In genomic region chr20:32205502-32206382, GRCh38 we compare ENCODE assay signal across 8 cellular contexts. TPM values are rescaled to one million over a fixed set of nuclear protein-coding genes. Genes with fewer than 3 reads are reported as not detected.
A peak's percentile ranks its signal among the peaks of the same experiment; 100 is the strongest.
DNase-seq lines count a peak whose midpoint lies in the region; ATAC-seq and TF ChIP-seq lines count a peak whose summit lies in the region.

No MANE protein-coding gene starts in this region.

- H3K36me3 ChIP-seq in Caco-2 (ENCODE audit: control insufficient read depth, insufficient read depth, low read length), result peaks cover 9% of the 10 kb centered on the region; the same call in 1 of the 2 replicates
- H3K36me3 ChIP-seq in ectodermal cell (ENCODE audit: control insufficient read depth, insufficient read depth, low read length), result peaks cover 11% of the 10 kb centered on the region
- no peaks in the 10 kb centered on the region for H3K36me3 ChIP-seq in neural cell (ENCODE audit: insufficient read depth, low read length)

- 64 to 79% methylated on average over 4 to 6 of the region's 6 CpGs for WGBS in ectodermal cell, 2 experiments

- peaks cover 77% of the 10 kb centered on the region for H3K79me2 ChIP-seq in neural cell (replicated peaks; ENCODE audit: insufficient read depth, low read length)

- H3K27ac Mint-ChIP-seq in Caco-2 (ENCODE audit: unreplicated experiment), result peak overlapping the region; percentile 89

- DNase-seq in Caco-2 (no peak), NOMO-1 treated with dmso at 0.1 percent for 144 hours (lab: John Stamatoyannopoulos, UW; ENCODE audit: unreplicated experiment) (peak; percentile 60), activated gamma-delta T cell treated with Interleukin-2 at 50 U/mL for 16 hours (no peak), posterior cingulate gyrus (no peak)

- H3K9me3 ChIP-seq in Caco-2 (no peaks in the 10 kb centered on the region), ectodermal cell (ENCODE audit: control insufficient read depth, low read length) (no peaks in the 10 kb centered on the region), neural cell (ENCODE audit: low read length) (no peaks in the 10 kb centered on the region)

- H2AFZ ChIP-seq in neural cell (ENCODE audit: low read depth, low read length), result no peak overlapping the region

- no peak for ATAC-seq in esophagus mucosa
- no peak for ATAC-seq in GM21390 (IDR thresholded peaks at IDR 0.05; ENCODE audit: unreplicated experiment)

- TF ChIP-seq CTCF in Caco-2 (IDR thresholded peaks at IDR 0.05; ENCODE audit: insufficient read depth in 1 of 2, low read depth in 1 of 2, low read length in 1 of 2, severe bottlenecking in 1 of 2, unreplicated experiment in 1 of 2) (no peak), neural cell (IDR thresholded peaks at IDR 0.05; ENCODE audit: poor library complexity, severe bottlenecking) (no peak)

- H3K27me3 ChIP-seq in Caco-2 (replicated peaks; ENCODE audit: control insufficient read depth, insufficient read depth, low read length), result no peaks in the 10 kb centered on the region
- H3K27me3 ChIP-seq in ectodermal cell (ENCODE audit: control insufficient read depth, insufficient read depth, low read length, poor library complexity, severe bottlenecking), result no peaks in the 10 kb centered on the region
- H3K27me3 ChIP-seq in neural cell (ENCODE audit: insufficient read depth, low read depth, low read length), result no peaks in the 10 kb centered on the region

- no peaks in the 10 kb centered on the region for H3K27me3 Mint-ChIP-seq in Caco-2 (ENCODE audit: insufficient read depth, unreplicated experiment)

- peak overlapping the region; percentile 98 for H3K4me2 ChIP-seq in neural cell (ENCODE audit: low read length)

- H3K4me3 ChIP-seq in Caco-2 (ENCODE audit: low read depth, low read length) (peak overlapping the region; percentile 72), ectodermal cell (ENCODE audit: insufficient read depth, low read depth, low read length) (peak overlapping the region; percentile 74), neural cell (ENCODE audit: low read length) (peak overlapping the region; percentile 77)

- intact Hi-C loops in Caco-2 (cut with micrococcal nuclease; ENCODE audit: unreplicated experiment) (loop anchor here (2.0 to 5.0 kb wide), 3 partner anchors 51 to 122 kb away; no protein-coding TSS in a partner anchor), posterior cingulate gyrus (cut with DNase I) (loop anchor here (5.0 to 10.0 kb wide), 3 partner anchors 152 to 381 kb away; partner anchors contain the start of gene ASXL1)

- peaks cover 4% of the 10 kb centered on the region for H4K20me1 ChIP-seq in neural cell (ENCODE audit: insufficient read depth)

- CTCF ChIA-PET in Caco-2 (lab: Charles Lee), result no interaction called here

- no peak for TF ChIP-seq RAD21 in neural cell (conservative IDR thresholded peaks at IDR 0.05)

- H3K4me1 ChIP-seq in Caco-2 (peaks cover 46% of the 10 kb centered on the region), ectodermal cell (ENCODE audit: control insufficient read depth, insufficient read depth, low read length) (peaks cover 35% of the 10 kb centered on the region)

- H3K36me3 Mint-ChIP-seq in Caco-2 (ENCODE audit: insufficient read depth, unreplicated experiment), result peaks cover 86% of the 10 kb centered on the region

- BruUV-seq in Caco-2 (replicated peaks; lab: Mats Ljungman, UMichigan), result TSS peak; percentile 32

- POLR2A ChIA-PET in Caco-2 (lab: Charles Lee), result interaction anchor here (0.5 to 1.2 kb wide), 2 partner anchors 13 to 188 kb away, joined by 3 read pairs; no protein-coding TSS in a partner anchor

- H3K9me3 Mint-ChIP-seq in Caco-2 (ENCODE audit: unreplicated experiment), result no peaks in the 10 kb centered on the region

- H3K4me3 Mint-ChIP-seq in Caco-2 (ENCODE audit: unreplicated experiment), result peak overlapping the region; percentile 92

- H3K9me2 ChIP-seq in neural cell (ENCODE audit: insufficient read depth, low read length), result no peaks in the 10 kb centered on the region

- TF ChIP-seq EP300 in neural cell (conservative IDR thresholded peaks at IDR 0.05; ENCODE audit: poor library complexity, severe bottlenecking), result no peak

- H3K4me1 Mint-ChIP-seq in Caco-2 (ENCODE audit: low read depth, unreplicated experiment), result peaks cover 60% of the 10 kb centered on the region

- peak overlapping the region; percentile 93 for H3K9ac ChIP-seq in neural cell (ENCODE audit: low read length)

- H3F3A ChIP-seq in neural cell (ENCODE audit: insufficient read depth, low read length, poor library complexity, severe bottlenecking), result no peaks in the 10 kb centered on the region

- H3K27ac ChIP-seq in ectodermal cell (ENCODE audit: insufficient read depth, low read depth, low read length, poor library complexity, severe bottlenecking), result peak overlapping the region; percentile 84
- no peak overlapping the region for H3K27ac ChIP-seq in neural cell (ENCODE audit: low read length)

TF ChIP-seq in neural cell, 6 proteins besides CTCF, POLR2A, EP300 and RAD21:
- TF ChIP-seq TAF1 (IDR thresholded peaks at IDR 0.05; ENCODE audit: low read depth) (no peak), SMC3 (conservative IDR thresholded peaks at IDR 0.05; ENCODE audit: poor library complexity) (no peak), MXI1 (conservative IDR thresholded peaks at IDR 0.05; ENCODE audit: poor library complexity, severe bottlenecking) (no peak), EZH2 (IDR thresholded peaks at IDR 0.05; ENCODE audit: borderline replicate concordance, insufficient read depth, low read length, poor library complexity, severe bottlenecking) (no peak), POLR2AphosphoS5 (IDR thresholded peaks at IDR 0.05) (no peak), REST (IDR thresholded peaks at IDR 0.05; ENCODE audit: borderline replicate concordance) (no peak)

RNA-seq across cellular contexts. Expression of gene PLAGL2, which starts 1.8 kb away (rescaled TPM):
- total RNA-seq in Caco-2 (2022) (89.6 and 96.1 TPM in 2 replicates), esophagus mucosa (11.0 TPM)
- polyA plus RNA-seq in ectodermal cell (2013, experiment 1 of 4), result 39.5 TPM
- 50.9 TPM for polyA plus RNA-seq in ectodermal cell (2013, experiment 2 of 4)
- 35.8 TPM for polyA plus RNA-seq in ectodermal cell (2013, experiment 3 of 4)
- polyA plus RNA-seq in ectodermal cell (2013, experiment 4 of 4), result 43.2 TPM
- 2.5 and 2.7 TPM in 2 replicates for polyA plus RNA-seq in neural cell
- polyA minus RNA-seq in neural cell, result 10.5 and 13.3 TPM in 2 replicates

RNA-seq across cellular contexts. Expression of gene POFUT1, which starts 1.9 kb away (rescaled TPM):
- total RNA-seq in Caco-2 (2022), result 148 and 158 TPM in 2 replicates
- polyA plus RNA-seq in ectodermal cell (2013, experiment 1 of 4), result 27.3 TPM
- 30.4 TPM for polyA plus RNA-seq in ectodermal cell (2013, experiment 2 of 4)
- polyA plus RNA-seq in ectodermal cell (2013, experiment 3 of 4), result 19.1 TPM
- 21.5 TPM for polyA plus RNA-seq in ectodermal cell (2013, experiment 4 of 4)
- 14.0 and 15.5 TPM in 2 replicates for polyA plus RNA-seq in neural cell
- polyA minus RNA-seq in neural cell, result 25.8 and 27.5 TPM in 2 replicates
- total RNA-seq in esophagus mucosa, result 18.3 TPM
